In genomic region chrX:39903343-39903742, GRCh38 we compare ENCODE assay signal across 16 cellular contexts.
DNase-seq lines count a peak whose midpoint lies in the region; FAIRE-seq and TF ChIP-seq lines count a peak whose summit lies in the region.
"Had no signal": no experiment of that assay in that cellular context is flagged by ENCODE, and none has a peak within 500 bp of the region (broad histone marks: within the 10 kb centered on the region; RNA-seq: fewer than 3 reads in every experiment).

No MANE protein-coding gene starts in this region.

- peak overlapping the region; percentile 23 for H3K27ac Mint-ChIP-seq in activated CD4-positive, alpha-beta memory T cell treated with anti-CD3 and anti-CD28 coated beads for 36 hours
- no peak overlapping the region for H3K27ac Mint-ChIP-seq in activated CD4-positive, alpha-beta memory T cell treated with anti-CD3 and anti-CD28 coated beads, Interleukin-2, amount 10 ng/mL, durations not matched to agents 7 days and 5 days

- DNase-seq in activated CD4-positive, alpha-beta memory T cell treated with anti-CD3 and anti-CD28 coated beads for 36 hours: no peak
- DNase-seq in activated CD4-positive, alpha-beta memory T cell treated with anti-CD3 and anti-CD28 coated beads, Interleukin-2, amount 10 ng/mL, durations not matched to agents 7 days and 5 days: no peak
- DNase-seq in LHCN-M2 (ENCODE audit: low read depth): peak; percentile 75
- peak; percentile 71 to 79 for DNase-seq in cardiac fibroblast (ENCODE audit: low read depth in 2 of 2)
- DNase-seq in osteoblast (ENCODE audit: insufficient read length, low spot score, missing footprints): no peak
- DNase-seq in NCI-H1048 (lab: John Stamatoyannopoulos, UW): no peak
- DNase-seq in GM12891 (ENCODE audit: insufficient read length, low spot score): no peak
- no peak for DNase-seq in NCI-H2107 (lab: John Stamatoyannopoulos, UW)
- DNase-seq: activated CD8-positive, alpha-beta memory T cell treated with anti-CD3 and anti-CD28 coated beads, Interleukin-2, amount 50 U/mL, for 48 hours; amygdala; DMS79 treated with DMSO at 0.1 percent for 48 hours; effector CD4-positive, alpha-beta T cell; islet precursor cell; midbrain; MV-4-11; testis had no signal

- H3K27ac ChIP-seq in osteoblast (ENCODE audit: low read depth, low read length): peak overlapping the region; percentile 89
- H3K27ac ChIP-seq: testis had no signal

- CTCF ChIA-PET in activated CD4-positive, alpha-beta memory T cell treated with anti-CD3 and anti-CD28 coated beads for 36 hours (lab: Charles Lee): interaction anchor here (1.0 kb wide), 1 partner anchor 103 kb away, joined by 3 read pairs; no protein-coding TSS in a partner anchor
- CTCF ChIA-PET in activated CD4-positive, alpha-beta memory T cell treated with anti-CD3 and anti-CD28 coated beads, Interleukin-2, amount 10 ng/mL, durations not matched to agents 7 days and 5 days (lab: Charles Lee): no interaction called here

- H3K4me3 ChIP-seq in cardiac fibroblast (replicated peaks in 1 of 2; ENCODE audit: low read depth in 2 of 2, low read length in 2 of 2) (no peak overlapping the region), osteoblast (ENCODE audit: insufficient read depth, low read length) (no peak overlapping the region)
- H3K4me3 ChIP-seq: testis had no signal

- TF ChIP-seq POLR2A in GM12891 (IDR thresholded peaks at IDR 0.05; ENCODE audit: low read depth, low read length): no peak

- no peaks in the 10 kb centered on the region for H4K20me1 ChIP-seq in osteoblast (ENCODE audit: insufficient read depth, low read length)

- H3K36me3 ChIP-seq in osteoblast (ENCODE audit: insufficient read depth, low read length): no peaks in the 10 kb centered on the region

- no peaks in the 10 kb centered on the region for H3K36me3 Mint-ChIP-seq in activated CD4-positive, alpha-beta memory T cell treated with anti-CD3 and anti-CD28 coated beads for 36 hours
- H3K36me3 Mint-ChIP-seq in activated CD4-positive, alpha-beta memory T cell treated with anti-CD3 and anti-CD28 coated beads, Interleukin-2, amount 10 ng/mL, durations not matched to agents 7 days and 5 days (ENCODE audit: low read depth): no peaks in the 10 kb centered on the region

- no peak overlapping the region for H3K4me2 ChIP-seq in osteoblast (ENCODE audit: insufficient read depth, low read length)

- no peak for FAIRE-seq in GM12891 (lab: Jason Lieb, UNC)

- no peaks in the 10 kb centered on the region for H3K79me2 ChIP-seq in osteoblast (ENCODE audit: insufficient read depth, low read length)

- intact Hi-C loops in activated CD4-positive, alpha-beta memory T cell treated with anti-CD3 and anti-CD28 coated beads for 36 hours (cut with micrococcal nuclease): loop anchor here (5.0 kb wide), 1 partner anchor 46 kb away; no protein-coding TSS in a partner anchor

- H2AFZ ChIP-seq in osteoblast (ENCODE audit: low read length): no peak overlapping the region

- H3K4me3 Mint-ChIP-seq in activated CD4-positive, alpha-beta memory T cell treated with anti-CD3 and anti-CD28 coated beads for 36 hours: no peak overlapping the region
- H3K4me3 Mint-ChIP-seq in activated CD4-positive, alpha-beta memory T cell treated with anti-CD3 and anti-CD28 coated beads, Interleukin-2, amount 10 ng/mL, durations not matched to agents 7 days and 5 days: no peak overlapping the region

- H3K4me1 Mint-ChIP-seq in activated CD4-positive, alpha-beta memory T cell treated with anti-CD3 and anti-CD28 coated beads for 36 hours (ENCODE audit: low read depth): peaks cover 16% of the 10 kb centered on the region
- peaks cover 10% of the 10 kb centered on the region for H3K4me1 Mint-ChIP-seq in activated CD4-positive, alpha-beta memory T cell treated with anti-CD3 and anti-CD28 coated beads, Interleukin-2, amount 10 ng/mL, durations not matched to agents 7 days and 5 days

- POLR2A ChIA-PET in activated CD4-positive, alpha-beta memory T cell treated with anti-CD3 and anti-CD28 coated beads for 36 hours (lab: Charles Lee): interaction anchor here (1.6 kb wide), 1 partner anchor 87 kb away, joined by 5 read pairs; no protein-coding TSS in a partner anchor
- POLR2A ChIA-PET in activated CD4-positive, alpha-beta memory T cell treated with anti-CD3 and anti-CD28 coated beads, Interleukin-2, amount 10 ng/mL, durations not matched to agents 7 days and 5 days (lab: Charles Lee): no interaction called here

- H3K9me3 ChIP-seq in osteoblast (ENCODE audit: low read depth, low read length): no peaks in the 10 kb centered on the region
- H3K9me3 ChIP-seq: testis had no signal

- peaks cover 2% of the 10 kb centered on the region for H3K27me3 Mint-ChIP-seq in activated CD4-positive, alpha-beta memory T cell treated with anti-CD3 and anti-CD28 coated beads for 36 hours
- peaks cover 2% of the 10 kb centered on the region for H3K27me3 Mint-ChIP-seq in activated CD4-positive, alpha-beta memory T cell treated with anti-CD3 and anti-CD28 coated beads, Interleukin-2, amount 10 ng/mL, durations not matched to agents 7 days and 5 days

- TF ChIP-seq CTCF in cardiac fibroblast (IDR thresholded peaks at IDR 0.05; ENCODE audit: low read depth, low read length): no peak
- TF ChIP-seq CTCF in osteoblast (IDR thresholded peaks at IDR 0.05; ENCODE audit: extremely low read depth, low read depth, low read length): no peak

- H3K4me1 ChIP-seq in osteoblast (ENCODE audit: insufficient read depth, low read length): peaks cover 47% of the 10 kb centered on the region
- H3K4me1 ChIP-seq: testis had no signal

- H3K9me3 Mint-ChIP-seq in activated CD4-positive, alpha-beta memory T cell treated with anti-CD3 and anti-CD28 coated beads for 36 hours: no peaks in the 10 kb centered on the region
- no peaks in the 10 kb centered on the region for H3K9me3 Mint-ChIP-seq in activated CD4-positive, alpha-beta memory T cell treated with anti-CD3 and anti-CD28 coated beads, Interleukin-2, amount 10 ng/mL, durations not matched to agents 7 days and 5 days

- H3K27me3 ChIP-seq in osteoblast (ENCODE audit: insufficient read depth, low read length): peaks cover 8% of the 10 kb centered on the region
- H3K27me3 ChIP-seq: testis had no signal

TF ChIP-seq in GM12891, 5 proteins besides CTCF, POLR2A, EP300 and RAD21:
- no peak for TF ChIP-seq TAF1 (IDR thresholded peaks at IDR 0.05; ENCODE audit: low read depth, low read length)

Comparison
In these comparisons a context has a peak if more than half of its experiments do, and no peak if none do; other contexts are left out.
1. DNase-seq: peak in LHCN-M2 (single experiment) and cardiac fibroblast (2 of 2); none in activated CD4-positive, alpha-beta memory T cell treated with anti-CD3 and anti-CD28 coated beads for 36 hours (single experiment), activated CD4-positive, alpha-beta memory T cell treated with anti-CD3 and anti-CD28 coated beads, Interleukin-2, amount 10 ng/mL, durations not matched to agents 7 days and 5 days (single experiment), osteoblast (single experiment), NCI-H1048 (single experiment), GM12891 (single experiment) and NCI-H2107 (single experiment).